In the genomic region with DNA sequence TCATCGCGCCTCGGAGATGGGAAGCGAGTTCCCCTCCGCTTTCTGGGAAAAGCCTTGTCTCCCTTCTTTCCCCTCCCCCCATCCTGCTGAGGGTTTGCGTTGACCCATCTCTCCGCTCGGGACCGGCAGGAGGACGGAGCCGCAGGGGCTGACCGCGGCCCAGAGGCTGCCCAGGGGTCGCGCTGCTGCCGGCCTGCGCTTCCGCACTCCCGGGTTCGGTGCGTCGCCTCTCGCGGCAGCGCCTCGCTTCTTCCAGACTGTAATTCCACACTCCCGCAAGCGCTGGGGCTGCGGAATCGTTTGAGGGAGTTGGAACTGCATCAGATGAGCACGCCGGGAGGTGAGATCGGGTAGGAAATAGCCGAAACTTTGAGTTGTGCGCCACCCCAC, we compare ENCODE assay signal across 12 cellular contexts.
DNase-seq lines count a peak whose midpoint lies in the region; ATAC-seq and TF ChIP-seq lines count a peak whose summit lies in the region.
"Had no signal": no experiment of that assay in that cellular context is flagged by ENCODE, and none has a peak within 500 bp of the region (broad histone marks: within the 10 kb centered on the region; RNA-seq: fewer than 3 reads in every experiment).

No MANE protein-coding gene starts in this region.

- H3K4me1 Mint-ChIP-seq in type B pancreatic cell (ENCODE audit: unreplicated experiment), result peaks cover 25% of the 10 kb centered on the region

- H3K27me3 ChIP-seq in cardiac muscle cell (peaks cover 58% of the 10 kb centered on the region), lower lobe of right lung (ENCODE audit: low read depth) (no peaks in the 10 kb centered on the region), Peyer's patch (no peaks in the 10 kb centered on the region)

- intact Hi-C loops in cardiac septum (cut with DNase I), result no loop called here
- intact Hi-C loops in lower lobe of right lung (cut with DNase I), result no loop called here

- no peak overlapping the region for H3K27ac Mint-ChIP-seq in type B pancreatic cell

- H3K36me3 Mint-ChIP-seq in type B pancreatic cell, result no peaks in the 10 kb centered on the region

- no peak for ATAC-seq in lower lobe of right lung

- H3K9me3 ChIP-seq in cardiac muscle cell (ENCODE audit: low read depth), result no peaks in the 10 kb centered on the region
- H3K9me3 ChIP-seq in lower lobe of right lung, result no peaks in the 10 kb centered on the region
- no peaks in the 10 kb centered on the region for H3K9me3 ChIP-seq in Peyer's patch

- H3K4me3 ChIP-seq in cardiac muscle cell (peak overlapping the region; percentile 7), lower lobe of right lung (peak overlapping the region; percentile 30), Peyer's patch (peak overlapping the region in 2 of 4 donors; percentile 18 to 24)
- H3K4me3 ChIP-seq: lung had no signal

- TF ChIP-seq CTCF in cardiac muscle cell (IDR thresholded peaks at IDR 0.05; ENCODE audit: low read depth, low read length) (no peak), lower lobe of right lung (IDR thresholded peaks at IDR 0.05) (no peak), type B pancreatic cell (conservative IDR thresholded peaks at IDR 0.05) (no peak), Peyer's patch (IDR thresholded peaks at IDR 0.05) (no peak)

- H3K36me3 ChIP-seq in cardiac muscle cell, result no peaks in the 10 kb centered on the region
- no peaks in the 10 kb centered on the region for H3K36me3 ChIP-seq in lower lobe of right lung
- H3K36me3 ChIP-seq in Peyer's patch, result no peaks in the 10 kb centered on the region

- DNase-seq in cardiac muscle cell (ENCODE audit: low read depth in 1 of 2, low spot score in 1 of 2), result peak in 1 of 2 donors; percentile 65
- no peak for DNase-seq in cardiac septum (ENCODE audit: low spot score)
- peak; percentile 53 for DNase-seq in activated CD8-positive, alpha-beta memory T cell treated with anti-CD3 and anti-CD28 coated beads, Interleukin-2, amount 50 U/mL, for 48 hours
- no peak for DNase-seq in lower lobe of right lung
- DNase-seq in type B pancreatic cell (ENCODE audit: extremely low spot score, unreplicated experiment), result peak; percentile 71
- DNase-seq in NCI-H2227 (lab: John Stamatoyannopoulos, UW; ENCODE audit: unreplicated experiment), result no peak
- DNase-seq in Peyer's patch, result no peak
- no peak for DNase-seq in T-helper 9 cell
- DNase-seq: MM.1S, small intestine had no signal

- H3K27ac ChIP-seq in cardiac muscle cell, result no peak overlapping the region
- H3K27ac ChIP-seq in lower lobe of right lung, result no peak overlapping the region
- no peak overlapping the region for H3K27ac ChIP-seq in Peyer's patch
- H3K27ac ChIP-seq: VCaP had no signal

- H3K9me3 Mint-ChIP-seq in type B pancreatic cell, result no peaks in the 10 kb centered on the region

- no peak for TF ChIP-seq POLR2A in Peyer's patch (IDR thresholded peaks at IDR 0.05)

- H3K4me1 ChIP-seq in cardiac muscle cell (ENCODE audit: low read depth) (peaks cover 13% of the 10 kb centered on the region), lower lobe of right lung (peaks cover 7% of the 10 kb centered on the region), Peyer's patch (peaks cover 0 to 16% (median 8%) of the 10 kb centered on the region in 4 donors)

- H3K27me3 Mint-ChIP-seq in type B pancreatic cell, result peaks cover 29% of the 10 kb centered on the region

- H3K4me3 Mint-ChIP-seq in type B pancreatic cell, result peak overlapping the region; percentile 78

Comparison
In these comparisons a context has a peak if more than half of its experiments do, and no peak if none do; other contexts are left out.
1. DNase-seq: peak in activated CD8-positive, alpha-beta memory T cell treated with anti-CD3 and anti-CD28 coated beads, Interleukin-2, amount 50 U/mL, for 48 hours (single experiment) and type B pancreatic cell (single experiment); none in cardiac septum (single experiment), lower lobe of right lung (single experiment), NCI-H2227 (single experiment), Peyer's patch (0 of 3) and T-helper 9 cell (single experiment).